In genomic region chr4:5708829-5709680, GRCh38 we compare ENCODE assay signal across 1 cellular context.
TF ChIP-seq lines count a peak whose summit lies in the region.

No MANE protein-coding gene starts in this region.

TF ChIP-seq in H1, 55 proteins besides CTCF, POLR2A, EP300 and RAD21 (continued from another document):
- TF ChIP-seq MAX (IDR thresholded peaks at IDR 0.05) = no peak
- no peak for TF ChIP-seq JUND (IDR thresholded peaks at IDR 0.05; ENCODE audit: low read length)
- TF ChIP-seq KDM4A (IDR thresholded peaks at IDR 0.05; ENCODE audit: low read depth, low read length, severe bottlenecking) = peak; percentile 10
- no peak for TF ChIP-seq SRF (IDR thresholded peaks at IDR 0.05; ENCODE audit: low read depth, low read length)
